Comparison of ENCODE assay signal across 32 cellular contexts in genomic region chr10:92714872-92715271, GRCh38. TPM values are rescaled to one million over a fixed set of nuclear protein-coding genes. Genes with fewer than 3 reads are reported as not detected.
"Had no signal": no experiment of that assay in that cellular context is flagged by ENCODE, and none has a peak within 500 bp of the region (broad histone marks: within the 10 kb centered on the region; RNA-seq: fewer than 3 reads in every experiment).

No MANE protein-coding gene starts in this region.

- H3K27ac Mint-ChIP-seq: immature natural killer cell; mesothelial cell of epicardium; naive thymus-derived CD4-positive, alpha-beta T cell; natural killer cell treated with Interleukin-12 subunit alpha and Interleukin-12 subunit beta and Interleukin-15 and Interleukin-18, amount 100 ng/mL, for 72 hours; stimulated activated naive CD8-positive, alpha-beta T cell treated with anti-CD3 and anti-CD28 coated beads, Interleukin-15, Interleukin-2, amounts not matched to agents 100 ng/mL and 50 ng/mL, for 24 hours had no signal

- H3K9me3 ChIP-seq: lower lobe of right lung, pancreas, prostate gland, suprapubic skin, thoracic aorta, tibial artery, upper lobe of right lung had no signal

- H3K4me3 Mint-ChIP-seq: immature natural killer cell; mesothelial cell of epicardium; naive thymus-derived CD4-positive, alpha-beta T cell; natural killer cell treated with Interleukin-12 subunit alpha and Interleukin-12 subunit beta and Interleukin-15 and Interleukin-18, amount 100 ng/mL, for 72 hours; stimulated activated naive CD8-positive, alpha-beta T cell treated with anti-CD3 and anti-CD28 coated beads, Interleukin-15, Interleukin-2, amounts not matched to agents 100 ng/mL and 50 ng/mL, for 24 hours had no signal

- H3K27ac ChIP-seq: lower lobe of right lung, pancreas, prostate gland, skin epidermis, suprapubic skin, thoracic aorta, tibial artery, upper lobe of right lung had no signal

- H3K9me3 Mint-ChIP-seq: immature natural killer cell; mesothelial cell of epicardium; natural killer cell treated with Interleukin-12 subunit alpha and Interleukin-12 subunit beta and Interleukin-15 and Interleukin-18, amount 100 ng/mL, for 72 hours; stimulated activated naive CD8-positive, alpha-beta T cell treated with anti-CD3 and anti-CD28 coated beads, Interleukin-15, Interleukin-2, amounts not matched to agents 100 ng/mL and 50 ng/mL, for 24 hours had no signal

- H3K4me1 ChIP-seq: lower lobe of right lung, pancreas, prostate gland, suprapubic skin, tibial artery, upper lobe of right lung had no signal

- H3K4me3 ChIP-seq: lower lobe of right lung, pancreas, prostate gland, skin epidermis, suprapubic skin, thoracic aorta, tibial artery, upper lobe of right lung had no signal

- H3K4me1 Mint-ChIP-seq: mesothelial cell of epicardium had no signal

- H3K27me3 ChIP-seq: pancreas, tibial artery had no signal

- ATAC-seq: left ventricle myocardium superior; lower lobe of right lung; naive thymus-derived CD4-positive, alpha-beta T cell; pancreas; right cardiac atrium; sciatic nerve; upper lobe of right lung had no signal

- DNase-seq: head of caudate nucleus; hippocampal formation; immature natural killer cell; kidney; left ventricle myocardium superior; lower lobe of right lung; mammary epithelial cell; mesenchymal stem cell; naive thymus-derived CD4-positive, alpha-beta T cell; posterior cingulate gyrus; retina; right cardiac atrium; stimulated activated CD4-positive, alpha-beta T cell treated with anti-CD3 and anti-CD28 coated beads, Interleukin-12 subunit alpha, Interleukin-12 subunit beta, amount 100 ng/mL, for 4 hours; stimulated activated CD4-positive, alpha-beta T cell treated with anti-CD3 and anti-CD28 coated beads, Interleukin-15, amount 100 ng/mL, for 24 hours; stimulated activated CD4-positive, alpha-beta T cell treated with anti-CD3 and anti-CD28 coated beads, Interleukin-2, amount 100 ng/mL, for 24 hours; stimulated activated CD4-positive, alpha-beta T cell treated with anti-CD3 and anti-CD28 coated beads, Interleukin-4, amount 100 ng/mL, for 1 hour; stimulated activated naive CD4-positive, alpha-beta T cell; tibial artery; trophoblast cell; upper lobe of right lung had no signal

- H3K36me3 Mint-ChIP-seq: mesothelial cell of epicardium; naive thymus-derived CD4-positive, alpha-beta T cell; natural killer cell treated with Interleukin-12 subunit alpha and Interleukin-12 subunit beta and Interleukin-15 and Interleukin-18, amount 100 ng/mL, for 72 hours had no signal

- FAIRE-seq: islet of Langerhans, kidney, pancreas, urothelium cell line had no signal

- H3K36me3 ChIP-seq: lower lobe of right lung, pancreas, prostate gland, suprapubic skin, thoracic aorta, tibial artery, upper lobe of right lung had no signal

RNA-seq across cellular contexts. Expression of gene HHEX, which starts 25.1 kb away (rescaled TPM):
- polyA plus RNA-seq: neural cell had no signal
